ENCODE assay signal across 15 cellular contexts in the genomic region with DNA sequence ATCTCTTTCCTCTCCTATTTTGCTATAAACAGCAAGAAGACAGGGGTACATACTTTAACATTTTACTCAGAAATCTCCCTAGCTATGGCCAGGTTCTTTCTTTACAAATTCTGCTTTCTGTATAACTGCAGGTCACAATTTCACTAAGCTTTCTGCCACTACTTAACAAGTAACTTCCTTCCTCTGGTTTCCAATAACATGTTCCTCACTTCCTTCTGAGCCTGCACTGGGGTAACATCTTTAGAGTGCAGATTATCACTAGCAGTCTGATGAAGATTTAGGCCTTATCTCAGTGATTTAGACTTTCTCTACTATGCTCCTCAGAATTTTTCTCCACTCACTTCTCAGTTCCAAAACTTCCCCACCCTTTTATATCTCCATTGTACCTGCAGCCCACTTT.
"Had no signal": no experiment of that assay in that cellular context is flagged by ENCODE, and none has a peak within 500 bp of the region (broad histone marks: within the 10 kb centered on the region; RNA-seq: fewer than 3 reads in every experiment).

No MANE protein-coding gene starts in this region.

- H3K36me3 ChIP-seq: cardiac muscle cell, thyroid gland had no signal

- H3K4me3 ChIP-seq: cardiac muscle cell, dorsolateral prefrontal cortex, mucosa of descending colon, thyroid gland had no signal

- DNase-seq: activated CD4-positive, alpha-beta memory T cell treated with anti-CD3 and anti-CD28 coated beads, Interleukin-2, amount 10 ng/mL, durations not matched to agents 7 days and 5 days; activated CD4-positive, alpha-beta T cell treated with anti-CD3 and anti-CD28 coated beads for 4 hours; activated CD8-positive, alpha-beta memory T cell treated with anti-CD3 and anti-CD28 coated beads, Interleukin-2, amount 10 ng/mL, durations not matched to agents 7 days and 5 days; activated naive CD4-positive, alpha-beta T cell; activated naive CD8-positive, alpha-beta T cell treated with anti-CD3 and anti-CD28 coated beads for 36 hours; amniotic stem cell; dorsolateral prefrontal cortex; mucosa of descending colon; naive B cell; stimulated activated CD8-positive, alpha-beta memory T cell treated with anti-CD3 and anti-CD28 coated beads, Interleukin-4, amount 100 ng/mL, for 48 hours; stimulated activated naive CD4-positive, alpha-beta T cell; thyroid gland had no signal

- H3K27me3 ChIP-seq: cardiac muscle cell, dorsolateral prefrontal cortex, thyroid gland had no signal

- H3K27ac ChIP-seq: cardiac muscle cell, dorsolateral prefrontal cortex, thyroid gland had no signal

- ATAC-seq: activated CD8-positive, alpha-beta memory T cell treated with anti-CD3 and anti-CD28 coated beads, Interleukin-2, amount 10 ng/mL, durations not matched to agents 7 days and 5 days; activated T-helper 17 cell treated with anti-CD3 and anti-CD28 coated beads, Interleukin-2, amount 50 U/mL, for 72 hours; mucosa of descending colon; WTC11 had no signal

- H3K9me3 ChIP-seq: mucosa of descending colon, thyroid gland had no signal

- H3K4me1 ChIP-seq: thyroid gland had no signal
